In genomic region chr11:118002010-118002540, GRCh38 we compare ENCODE assay signal across 1 cellular context.
TF ChIP-seq lines count a peak whose summit lies in the region.

No MANE protein-coding gene starts in this region.

TF ChIP-seq in GM12878, 131 proteins besides CTCF, POLR2A, EP300 and RAD21 (continued from another document):
- no peak for TF ChIP-seq PKNOX1 (IDR thresholded peaks at IDR 0.05)
- no peak for TF ChIP-seq IRF4 (IDR thresholded peaks at IDR 0.05; ENCODE audit: low read depth, low read length)
- 0 out of 2 replicates have a peak, but pooled peaks have one; percentile 47 for TF ChIP-seq NFIC (IDR thresholded peaks at IDR 0.05; ENCODE audit: low read depth, low read length)
- no peak for TF ChIP-seq CHD2 (IDR thresholded peaks at IDR 0.05; ENCODE audit: borderline replicate concordance, low read depth, low read length)
- TF ChIP-seq BMI1 (IDR thresholded peaks at IDR 0.05; ENCODE audit: borderline replicate concordance) = no peak
